In the genomic region with DNA sequence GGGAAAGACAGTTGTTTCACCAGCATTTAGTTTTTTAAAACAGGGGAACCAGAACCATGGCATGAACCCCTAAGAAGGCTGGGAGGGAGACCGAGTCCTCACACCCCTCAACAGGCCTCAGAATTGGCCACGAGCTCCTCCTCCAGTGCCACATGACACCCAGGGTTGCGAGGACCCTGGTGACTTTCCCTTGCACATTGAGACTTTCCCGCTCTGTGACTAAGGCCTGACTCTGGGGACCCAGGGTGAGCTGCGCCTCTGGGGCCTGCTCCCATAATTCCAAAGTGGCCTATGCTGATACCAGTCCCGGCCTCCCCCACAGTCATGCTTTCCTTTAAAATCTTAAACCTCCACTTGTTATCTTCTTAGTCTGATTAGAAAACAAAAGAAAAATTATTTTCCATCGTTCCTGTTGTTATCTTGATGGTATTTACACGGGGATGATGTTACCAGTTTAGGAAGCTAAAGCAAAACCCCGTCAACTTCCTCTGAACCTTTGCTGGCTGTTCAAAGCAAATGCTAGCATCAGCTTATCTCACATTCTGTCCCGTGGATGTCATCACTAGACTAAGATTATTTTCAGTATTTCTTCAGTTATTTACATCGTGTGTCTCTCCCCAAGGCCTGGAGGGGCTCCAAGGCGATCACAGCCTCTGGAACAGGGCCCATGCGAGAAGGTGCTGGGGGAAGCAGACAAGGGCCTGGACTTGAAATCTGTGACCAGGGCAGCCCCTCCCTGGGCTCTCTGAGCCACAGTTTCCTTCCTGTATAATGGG, we compare ENCODE assay signal across 8 cellular contexts. TPM values are rescaled to one million over a fixed set of nuclear protein-coding genes. Genes with fewer than 3 reads are reported as not detected.
DNase-seq lines count a peak whose midpoint lies in the region; ATAC-seq and TF ChIP-seq lines count a peak whose summit lies in the region.

No MANE protein-coding gene starts in this region.

- H3K4ac ChIP-seq in IMR-90 (ENCODE audit: low read depth, low read length) = no peak overlapping the region

- no peak overlapping the region; the same call in 1 of the 2 replicates for H4K5ac ChIP-seq in IMR-90 (ENCODE audit: low read depth, low read length)

- BruUV-seq in IMR-90 (replicated peaks; lab: Mats Ljungman, UMichigan) = no TSS peak

- H3K9me3 Mint-ChIP-seq in activated naive CD4-positive, alpha-beta T cell treated with anti-CD3 and anti-CD28 coated beads, Interleukin-2, amount 50 U/mL, for 24 hours = no peaks in the 10 kb centered on the region
- no peaks in the 10 kb centered on the region for H3K9me3 Mint-ChIP-seq in immature natural killer cell

- H3K27ac ChIP-seq in IMR-90 (ENCODE audit: insufficient read depth, low read length) = peak overlapping the region; percentile 32; the same call in 1 of the 2 replicates

- H2BK15ac ChIP-seq in IMR-90 (ENCODE audit: low read depth, low read length) = no peak overlapping the region

- no peak overlapping the region for H3K4me2 ChIP-seq in IMR-90 (ENCODE audit: low read depth, low read length)

- no peak overlapping the region for H3K23ac ChIP-seq in IMR-90 (ENCODE audit: low read depth, low read length)

- in situ Hi-C loops in IMR-90 (cut with MboI; ENCODE audit: low sequenced_read_pairs) = no loop called here

- H2AK9ac ChIP-seq in IMR-90 (replicated peaks; ENCODE audit: low read depth, low read length, poor library complexity) = peak overlapping the region; percentile 22

- H3K18ac ChIP-seq in IMR-90 (ENCODE audit: low read depth, low read length) = no peak overlapping the region

- H4K20me1 ChIP-seq in IMR-90 (ENCODE audit: insufficient read depth, low read length) = peaks cover 3% of the 10 kb centered on the region

- CTCF ChIA-PET in IMR-90 (lab: Yijun Ruan, JAX) = interaction anchor here (0.6 to 1.5 kb wide), 2 partner anchors 39 to 108 kb away, joined by 3 read pairs; no protein-coding TSS in a partner anchor

- H4K91ac ChIP-seq in IMR-90 (ENCODE audit: insufficient read depth, low read depth, low read length) = no peak overlapping the region

- H3K56ac ChIP-seq in IMR-90 (ENCODE audit: extremely low read depth, insufficient read depth, low read length) = no peak overlapping the region

- H3K9me1 ChIP-seq in IMR-90 (ENCODE audit: insufficient read depth, low read length) = peaks cover 17% of the 10 kb centered on the region; the same call in 1 of the 2 replicates

- H3K4me1 Mint-ChIP-seq in activated naive CD4-positive, alpha-beta T cell treated with anti-CD3 and anti-CD28 coated beads, Interleukin-2, amount 50 U/mL, for 24 hours = peaks cover 100% of the 10 kb centered on the region
- H3K4me1 Mint-ChIP-seq in immature natural killer cell = peaks cover 100% of the 10 kb centered on the region in 2 donors

- WGBS in IMR-90 (ENCODE audit: extremely low coverage in 2 of 2, insufficient read length in 1 of 2), 2 experiments = no CpG with 5 or more reads among the region's 13 CpGs

- H3K36me3 Mint-ChIP-seq in activated naive CD4-positive, alpha-beta T cell treated with anti-CD3 and anti-CD28 coated beads, Interleukin-2, amount 50 U/mL, for 24 hours = peaks cover 4% of the 10 kb centered on the region
- peaks cover 0 to 35% (median 21%) of the 10 kb centered on the region in 3 donors for H3K36me3 Mint-ChIP-seq in immature natural killer cell

- TF ChIP-seq CTCF in IMR-90 (conservative IDR thresholded peaks at IDR 0.05; ENCODE audit: low read depth, low read length) (no peak), omental fat pad (IDR thresholded peaks at IDR 0.05) (no peak)

- no peak overlapping the region for H2BK120ac ChIP-seq in IMR-90 (ENCODE audit: low read depth, low read length)

- H3K36me3 ChIP-seq in IMR-90 (ENCODE audit: control insufficient read depth, insufficient read depth, low read length) = peaks cover 8% of the 10 kb centered on the region; the same call in 1 of the 2 replicates

- peak; percentile 54 for ATAC-seq in IMR-90 (ENCODE audit: low read depth)
- ATAC-seq in GM21737 (IDR thresholded peaks at IDR 0.05; ENCODE audit: unreplicated experiment) = no peak
- no peak for ATAC-seq in GM21367 (IDR thresholded peaks at IDR 0.05; ENCODE audit: unreplicated experiment)
- no peak for ATAC-seq in omental fat pad (ENCODE audit: low FRiP score)

- POLR2A ChIA-PET in IMR-90 (lab: Charles Lee; ENCODE audit: unreplicated experiment) = no interaction called here

- no peak overlapping the region for H2AK5ac ChIP-seq in IMR-90 (ENCODE audit: low read depth, low read length)

- no peaks in the 10 kb centered on the region for H3K27me3 Mint-ChIP-seq in activated naive CD4-positive, alpha-beta T cell treated with anti-CD3 and anti-CD28 coated beads, Interleukin-2, amount 50 U/mL, for 24 hours
- H3K27me3 Mint-ChIP-seq in immature natural killer cell (ENCODE audit: low read depth in 3 of 3) = peaks cover 12 to 20% (median 18%) of the 10 kb centered on the region in 3 donors

- no peaks in the 10 kb centered on the region for H3K9me3 ChIP-seq in IMR-90 (ENCODE audit: control insufficient read depth, insufficient read depth, low read length)

- no peak overlapping the region for H2BK20ac ChIP-seq in IMR-90 (ENCODE audit: low read depth, low read length)

- H2BK5ac ChIP-seq in IMR-90 (ENCODE audit: low read depth, low read length, poor library complexity, severe bottlenecking) = no peak overlapping the region

- dilution Hi-C loops in IMR-90 (cut with HindIII; ENCODE audit: low sequenced_read_pairs, unreplicated experiment) = no loop called here

- H3K79me1 ChIP-seq in IMR-90 (ENCODE audit: low read depth in 1 of 2, low read length in 2 of 2) = 0 out of 4 replicates have a peak, but pooled peaks cover 0 to 6% of the 10 kb centered on the region in 2 experiments

- peak; percentile 66 for DNase-seq in IMR-90
- peak; percentile 40 to 48 (median 46) for DNase-seq in immature natural killer cell
- peak; percentile 61 for DNase-seq in stimulated activated CD4-positive, alpha-beta T cell treated with anti-CD3 and anti-CD28 coated beads, Interleukin-4, amount 100 ng/mL, for 1 hour
- DNase-seq in omental fat pad (ENCODE audit: low spot score) = no peak
- no peak for DNase-seq in DMS53 treated with DMSO at 0.1 percent for 48 hours (lab: John Stamatoyannopoulos, UW; ENCODE audit: unreplicated experiment)

- H3K27me3 ChIP-seq in IMR-90 (ENCODE audit: control insufficient read depth, insufficient read depth, low read length) = no peaks in the 10 kb centered on the region

- H3K4me1 ChIP-seq in IMR-90 (ENCODE audit: control insufficient read depth, insufficient read depth, low read length) = peaks cover 18% of the 10 kb centered on the region

- intact Hi-C loops in IMR-90 (cut with micrococcal nuclease) = loop anchor here (5.0 kb wide), 1 partner anchor 40 kb away; a partner anchor contains a TSS

- H4K8ac ChIP-seq in IMR-90 (ENCODE audit: low read depth in 2 of 2, low read length in 2 of 2) = peak overlapping the region in 1 of 2 experiments; percentile 27; a peak in 1 of 4 replicates

- H2AFZ ChIP-seq in IMR-90 (replicated peaks; ENCODE audit: low read length, poor library complexity) = peak overlapping the region; percentile 69

- H3K4me3 Mint-ChIP-seq in activated naive CD4-positive, alpha-beta T cell treated with anti-CD3 and anti-CD28 coated beads, Interleukin-2, amount 50 U/mL, for 24 hours = peak overlapping the region; percentile 70
- peak overlapping the region; percentile 61 to 79 (median 75) for H3K4me3 Mint-ChIP-seq in immature natural killer cell

- peak overlapping the region; percentile 79 for H3K27ac Mint-ChIP-seq in activated naive CD4-positive, alpha-beta T cell treated with anti-CD3 and anti-CD28 coated beads, Interleukin-2, amount 50 U/mL, for 24 hours
- H3K27ac Mint-ChIP-seq in immature natural killer cell = peak overlapping the region; percentile 93 to 99 (median 98)

- no peak for TF ChIP-seq RAD21 in IMR-90 (IDR thresholded peaks at IDR 0.05; ENCODE audit: low read length)

- no peak for TF ChIP-seq POLR2A in IMR-90 (IDR thresholded peaks at IDR 0.05; ENCODE audit: low read depth, low read length)

- H3K9ac ChIP-seq in IMR-90 (ENCODE audit: low read depth, low read length) = no peak overlapping the region

- H3K4me3 ChIP-seq in IMR-90 (ENCODE audit: insufficient read depth, low read depth, low read length) = no peak overlapping the region

- H3K14ac ChIP-seq in IMR-90 (replicated peaks; ENCODE audit: low read depth, low read length) = peak overlapping the region; percentile 49; the same call in 1 of the 2 replicates

TF ChIP-seq in IMR-90, 13 proteins besides CTCF, POLR2A, EP300 and RAD21:
- TF ChIP-seq MAFK (IDR thresholded peaks at IDR 0.05; ENCODE audit: low read depth, low read length) (peak; percentile 38; the same call in 1 of the 2 replicates), CEBPB (IDR thresholded peaks at IDR 0.05; ENCODE audit: low read depth, low read length) (0 out of 2 replicates have a peak, but pooled peaks have one; percentile 1), RFX5 (IDR thresholded peaks at IDR 0.05; ENCODE audit: low read depth, low read length) (no peak)

RNA-seq across cellular contexts. Expression of a gene that starts 42.1 kb away (rescaled TPM):
- total RNA-seq in IMR-90 (2012; rRNA removed) = 5.3 and 5.7 TPM in 2 replicates
- 3.8 and 5.0 TPM in 2 replicates for polyA plus RNA-seq in IMR-90 (2012; rRNA removed)
- 2.5 and 4.1 TPM in 2 replicates for polyA plus RNA-seq in IMR-90 (2012; cell fraction: cytosol; rRNA removed)
- 7.0 and 12.4 TPM in 2 replicates for polyA plus RNA-seq in IMR-90 (2012; cell fraction: nucleus; rRNA removed; ENCODE audit: low replicate concordance)
- 10 to 100 TPM; 12.1 to 62.1 (median 23.8) TPM for polyA plus RNA-seq in immature natural killer cell
- 10 to 100 TPM; 21.9 to 42.6 (median 32.2) TPM for total RNA-seq in omental fat pad

Comparison
In these comparisons a context has a peak if more than half of its experiments do, and no peak if none do; other contexts are left out.
1. DNase-seq: peak in IMR-90 (single experiment), immature natural killer cell (3 of 3) and stimulated activated CD4-positive, alpha-beta T cell treated with anti-CD3 and anti-CD28 coated beads, Interleukin-4, amount 100 ng/mL, for 1 hour (single experiment); none in omental fat pad (single experiment) and DMS53 treated with DMSO at 0.1 percent for 48 hours (single experiment).